Comparison of ENCODE assay signal across 8 cellular contexts in the genomic region with DNA sequence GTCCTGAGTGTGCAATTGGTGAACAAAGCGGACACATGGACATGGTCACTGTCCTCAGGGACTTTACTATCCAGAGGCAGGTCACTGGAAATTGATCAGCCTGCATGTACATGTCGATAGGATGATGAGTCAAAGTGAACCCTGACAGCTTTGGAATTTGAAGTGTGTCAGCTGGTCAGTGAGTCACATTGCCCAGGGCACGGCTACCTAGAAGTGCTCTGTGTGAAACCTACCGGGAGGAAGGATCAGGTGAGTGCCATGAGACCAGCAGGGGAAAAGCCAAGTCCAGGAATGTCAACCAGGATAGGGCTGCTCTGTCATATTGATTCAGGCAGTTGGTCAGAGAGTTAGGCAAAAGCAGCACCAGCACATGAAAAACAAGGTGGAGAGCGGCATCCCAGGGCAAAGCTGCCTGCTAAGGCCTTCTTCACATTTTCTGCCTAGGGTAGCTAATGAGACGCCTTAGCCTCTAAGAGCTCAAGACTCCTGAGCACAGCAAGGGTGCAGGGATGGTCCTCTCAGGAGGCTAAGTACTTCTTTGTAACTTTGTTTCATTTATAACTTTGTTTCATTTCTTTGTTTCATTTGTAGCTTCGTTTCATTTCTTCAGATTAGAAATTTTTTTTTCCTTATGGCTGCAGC. TPM values are rescaled to one million over a fixed set of nuclear protein-coding genes. Genes with fewer than 3 reads are reported as not detected.
DNase-seq lines count a peak whose midpoint lies in the region; ATAC-seq and TF ChIP-seq lines count a peak whose summit lies in the region.

No MANE protein-coding gene starts in this region.

- H3K4me3 ChIP-seq in HEK293 (ENCODE audit: low read depth, low read length), result no peak overlapping the region
- H3K4me3 ChIP-seq in lower lobe of right lung, result no peak overlapping the region

- intact Hi-C loops in lower lobe of right lung (cut with DNase I), result no loop called here

- peak overlapping the region; percentile 73 for H3K27ac Mint-ChIP-seq in activated T-helper 17 cell treated with anti-CD3 and anti-CD28 coated beads, Interleukin-2, amount 50 U/mL, for 72 hours

- H3K4me1 ChIP-seq in HEK293 (ENCODE audit: control insufficient read depth, insufficient read depth, low read length) (peaks cover 3% of the 10 kb centered on the region), lower lobe of right lung (peaks cover 12% of the 10 kb centered on the region)

- H3K27me3 ChIP-seq in lower lobe of right lung (ENCODE audit: low read depth), result no peaks in the 10 kb centered on the region

- H3K9me3 ChIP-seq in HEK293 (ENCODE audit: control insufficient read depth, insufficient read depth, low read depth, low read length), result no peaks in the 10 kb centered on the region
- H3K9me3 ChIP-seq in lower lobe of right lung, result no peaks in the 10 kb centered on the region

- no peaks in the 10 kb centered on the region for H3K36me3 ChIP-seq in HEK293 (ENCODE audit: control insufficient read depth in 2 of 2, insufficient read depth in 1 of 2, low read length in 2 of 2)
- no peaks in the 10 kb centered on the region for H3K36me3 ChIP-seq in lower lobe of right lung

- peaks cover 42% of the 10 kb centered on the region for H3K4me1 Mint-ChIP-seq in activated T-helper 17 cell treated with anti-CD3 and anti-CD28 coated beads, Interleukin-2, amount 50 U/mL, for 72 hours

- POLR2A ChIA-PET in HEK293 (lab: Yijun Ruan, JAX), result interaction anchor here (1.1 kb wide), 1 partner anchor 19 kb away, joined by 3 read pairs; a partner anchor contains a TSS

- H3K27me3 Mint-ChIP-seq in activated T-helper 17 cell treated with anti-CD3 and anti-CD28 coated beads, Interleukin-2, amount 50 U/mL, for 72 hours, result no peaks in the 10 kb centered on the region

- peak overlapping the region; percentile 73 for H3K4me3 Mint-ChIP-seq in activated T-helper 17 cell treated with anti-CD3 and anti-CD28 coated beads, Interleukin-2, amount 50 U/mL, for 72 hours

- TF ChIP-seq CTCF in HEK293 (tag by site-specific recombination; IDR thresholded peaks at IDR 0.05) (no peak), lower lobe of right lung (IDR thresholded peaks at IDR 0.05) (no peak)

- CTCF ChIA-PET in HEK293 (lab: Yijun Ruan, JAX), result interaction anchor here (0.8 to 0.9 kb wide), 2 partner anchors 12 to 41 kb away, joined by 3 to 4 read pairs; no protein-coding TSS in a partner anchor

- ATAC-seq in activated T-helper 17 cell treated with anti-CD3 and anti-CD28 coated beads, Interleukin-2, amount 50 U/mL, for 72 hours (replicated peaks), result peak; percentile 95
- peak; percentile 68 to 70 for ATAC-seq in lower lobe of right lung
- ATAC-seq in HG02970 (IDR thresholded peaks at IDR 0.05; ENCODE audit: low FRiP score, unreplicated experiment), result no peak
- ATAC-seq in GM19467 (IDR thresholded peaks at IDR 0.05; ENCODE audit: unreplicated experiment), result no peak

- H3K9me3 Mint-ChIP-seq in activated T-helper 17 cell treated with anti-CD3 and anti-CD28 coated beads, Interleukin-2, amount 50 U/mL, for 72 hours, result no peaks in the 10 kb centered on the region

- DNase-seq in COLO829 (ENCODE audit: low spot score) (peak; percentile 8), lower lobe of right lung (no peak), NCI-H2227 treated with DMSO at 0.1 percent for 48 hours (lab: John Stamatoyannopoulos, UW) (no peak), occipital lobe (lab: John Stamatoyannopoulos, UW) (no peak)

- no peaks in the 10 kb centered on the region for H3K36me3 Mint-ChIP-seq in activated T-helper 17 cell treated with anti-CD3 and anti-CD28 coated beads, Interleukin-2, amount 50 U/mL, for 72 hours (ENCODE audit: low read depth)

- H3K27ac ChIP-seq in HEK293 (ENCODE audit: extremely low read depth, low read depth, low read length) (no peak overlapping the region), lower lobe of right lung (no peak overlapping the region)

TF ChIP-seq in HEK293, 187 proteins besides CTCF, POLR2A, EP300 and RAD21:
- no peak for TF ChIP-seq ZNF2 (tag by site-specific recombination; IDR thresholded peaks at IDR 0.05)
- no peak for TF ChIP-seq ZNF274 (IDR thresholded peaks at IDR 0.05; ENCODE audit: low read length)
- no peak for TF ChIP-seq ZNF274 (tag by site-specific recombination; IDR thresholded peaks at IDR 0.05; ENCODE audit: borderline replicate concordance)
- TF ChIP-seq, protein P1, sequence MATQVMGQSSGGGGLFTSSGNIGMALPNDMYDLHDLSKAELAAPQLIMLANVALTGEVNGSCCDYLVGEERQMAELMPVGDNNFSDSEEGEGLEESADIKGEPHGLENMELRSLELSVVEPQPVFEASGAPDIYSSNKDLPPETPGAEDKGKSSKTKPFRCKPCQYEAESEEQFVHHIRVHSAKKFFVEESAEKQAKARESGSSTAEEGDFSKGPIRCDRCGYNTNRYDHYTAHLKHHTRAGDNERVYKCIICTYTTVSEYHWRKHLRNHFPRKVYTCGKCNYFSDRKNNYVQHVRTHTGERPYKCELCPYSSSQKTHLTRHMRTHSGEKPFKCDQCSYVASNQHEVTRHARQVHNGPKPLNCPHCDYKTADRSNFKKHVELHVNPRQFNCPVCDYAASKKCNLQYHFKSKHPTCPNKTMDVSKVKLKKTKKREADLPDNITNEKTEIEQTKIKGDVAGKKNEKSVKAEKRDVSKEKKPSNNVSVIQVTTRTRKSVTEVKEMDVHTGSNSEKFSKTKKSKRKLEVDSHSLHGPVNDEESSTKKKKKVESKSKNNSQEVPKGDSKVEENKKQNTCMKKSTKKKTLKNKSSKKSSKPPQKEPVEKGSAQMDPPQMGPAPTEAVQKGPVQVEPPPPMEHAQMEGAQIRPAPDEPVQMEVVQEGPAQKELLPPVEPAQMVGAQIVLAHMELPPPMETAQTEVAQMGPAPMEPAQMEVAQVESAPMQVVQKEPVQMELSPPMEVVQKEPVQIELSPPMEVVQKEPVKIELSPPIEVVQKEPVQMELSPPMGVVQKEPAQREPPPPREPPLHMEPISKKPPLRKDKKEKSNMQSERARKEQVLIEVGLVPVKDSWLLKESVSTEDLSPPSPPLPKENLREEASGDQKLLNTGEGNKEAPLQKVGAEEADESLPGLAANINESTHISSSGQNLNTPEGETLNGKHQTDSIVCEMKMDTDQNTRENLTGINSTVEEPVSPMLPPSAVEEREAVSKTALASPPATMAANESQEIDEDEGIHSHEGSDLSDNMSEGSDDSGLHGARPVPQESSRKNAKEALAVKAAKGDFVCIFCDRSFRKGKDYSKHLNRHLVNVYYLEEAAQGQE (tag by site-specific recombination; IDR thresholded peaks at IDR 0.05), result peak; percentile 45; the same call in 1 of the 2 replicates
- TF ChIP-seq, protein P2, sequence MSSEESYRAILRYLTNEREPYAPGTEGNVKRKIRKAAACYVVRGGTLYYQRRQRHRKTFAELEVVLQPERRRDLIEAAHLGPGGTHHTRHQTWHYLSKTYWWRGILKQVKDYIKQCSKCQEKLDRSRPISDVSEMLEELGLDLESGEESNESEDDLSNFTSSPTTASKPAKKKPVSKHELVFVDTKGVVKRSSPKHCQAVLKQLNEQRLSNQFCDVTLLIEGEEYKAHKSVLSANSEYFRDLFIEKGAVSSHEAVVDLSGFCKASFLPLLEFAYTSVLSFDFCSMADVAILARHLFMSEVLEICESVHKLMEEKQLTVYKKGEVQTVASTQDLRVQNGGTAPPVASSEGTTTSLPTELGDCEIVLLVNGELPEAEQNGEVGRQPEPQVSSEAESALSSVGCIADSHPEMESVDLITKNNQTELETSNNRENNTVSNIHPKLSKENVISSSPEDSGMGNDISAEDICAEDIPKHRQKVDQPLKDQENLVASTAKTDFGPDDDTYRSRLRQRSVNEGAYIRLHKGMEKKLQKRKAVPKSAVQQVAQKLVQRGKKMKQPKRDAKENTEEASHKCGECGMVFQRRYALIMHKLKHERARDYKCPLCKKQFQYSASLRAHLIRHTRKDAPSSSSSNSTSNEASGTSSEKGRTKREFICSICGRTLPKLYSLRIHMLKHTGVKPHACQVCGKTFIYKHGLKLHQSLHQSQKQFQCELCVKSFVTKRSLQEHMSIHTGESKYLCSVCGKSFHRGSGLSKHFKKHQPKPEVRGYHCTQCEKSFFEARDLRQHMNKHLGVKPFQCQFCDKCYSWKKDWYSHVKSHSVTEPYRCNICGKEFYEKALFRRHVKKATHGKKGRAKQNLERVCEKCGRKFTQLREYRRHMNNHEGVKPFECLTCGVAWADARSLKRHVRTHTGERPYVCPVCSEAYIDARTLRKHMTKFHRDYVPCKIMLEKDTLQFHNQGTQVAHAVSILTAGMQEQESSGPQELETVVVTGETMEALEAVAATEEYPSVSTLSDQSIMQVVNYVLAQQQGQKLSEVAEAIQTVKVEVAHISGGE (tag by site-specific recombination; conservative IDR thresholded peaks at IDR 0.05; ENCODE audit: low read depth), result no peak
- no peak for TF ChIP-seq EGR2 (tag by site-specific recombination; IDR thresholded peaks at IDR 0.05; ENCODE audit: low read depth)

RNA-seq across cellular contexts. Expression of a gene that starts 19.4 kb away (rescaled TPM):
- total RNA-seq in activated T-helper 17 cell treated with anti-CD3 and anti-CD28 coated beads, Interleukin-2, amount 50 U/mL, for 72 hours, result 100 to 1,000 TPM in 1 of 2 donors, 10 to 100 TPM in 1; 59.0 to 140 TPM
- total RNA-seq in lower lobe of right lung (74.2 TPM), occipital lobe (61.1 TPM)

Comparison
In these comparisons a context has a peak if more than half of its experiments do, and no peak if none do; other contexts are left out.
1. ATAC-seq: peak in activated T-helper 17 cell treated with anti-CD3 and anti-CD28 coated beads, Interleukin-2, amount 50 U/mL, for 72 hours (single experiment) and lower lobe of right lung (2 of 2); none in HG02970 (single experiment) and GM19467 (single experiment).